13 cellular contexts compared by ENCODE assay signal in the genomic region with DNA sequence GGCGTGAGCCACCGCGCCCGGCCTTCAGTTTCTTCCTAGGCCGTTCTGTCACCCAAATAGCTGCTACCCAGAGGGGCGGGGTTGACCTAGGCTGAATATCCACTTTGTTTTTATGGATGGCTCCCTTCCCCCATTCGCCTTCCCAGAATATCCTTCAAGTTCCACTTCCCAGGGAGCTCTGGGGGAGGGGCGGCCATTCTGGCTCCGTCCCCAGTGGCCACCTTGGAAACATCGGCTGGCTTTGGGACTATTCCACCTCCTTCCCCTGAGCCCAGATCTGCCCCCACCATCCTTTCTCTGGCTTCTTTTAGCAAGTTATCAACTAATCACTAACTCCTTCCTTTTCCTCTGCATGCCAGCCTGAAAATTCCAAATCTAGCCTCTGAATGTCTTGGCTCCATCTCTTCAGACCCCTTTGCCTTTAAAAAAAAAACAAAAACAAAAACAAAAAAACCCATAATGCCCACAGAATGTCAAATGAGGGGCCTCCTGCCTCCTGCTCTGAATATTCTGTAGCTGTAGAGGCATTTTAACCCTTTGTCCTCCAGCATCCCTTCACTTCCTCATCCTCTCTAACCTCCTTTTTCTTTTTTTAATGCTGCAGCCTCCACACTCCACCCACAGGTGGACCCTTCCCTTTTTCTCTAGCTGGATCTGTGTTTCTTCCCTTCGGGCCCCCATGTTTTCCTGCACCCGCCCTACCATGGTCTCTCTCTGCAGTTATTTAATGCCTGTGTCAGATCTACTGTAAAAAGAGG. TPM values are rescaled to one million over a fixed set of nuclear protein-coding genes. Genes with fewer than 3 reads are reported as not detected.
A peak's percentile ranks its signal among the peaks of the same experiment; 100 is the strongest.
DNase-seq lines count a peak whose midpoint lies in the region; ATAC-seq and TF ChIP-seq lines count a peak whose summit lies in the region.
"Had no signal": no experiment of that assay in that cellular context is flagged by ENCODE, and none has a peak within 500 bp of the region (broad histone marks: within the 10 kb centered on the region; RNA-seq: fewer than 3 reads in every experiment).

No MANE protein-coding gene starts in this region.

- CTCF ChIA-PET in T-cell (lab: Charles Lee): no interaction called here

- no peak overlapping the region for H2BK120ac ChIP-seq in mesenchymal stem cell (ENCODE audit: low read depth, low read length)

- no peak overlapping the region for H3K14ac ChIP-seq in mesenchymal stem cell (ENCODE audit: low read length in 2 of 2)

- H3K36me3 Mint-ChIP-seq in T-cell: no peaks in the 10 kb centered on the region

- TF ChIP-seq POLR2A in transverse colon (IDR thresholded peaks at IDR 0.05): no peak

- no peak overlapping the region for H3K4me3 Mint-ChIP-seq in T-cell
- H3K4me3 Mint-ChIP-seq: activated CD8-positive, alpha-beta T cell treated with anti-CD3 and anti-CD28 coated beads for 36 hours had no signal

- H4K8ac ChIP-seq in mesenchymal stem cell (ENCODE audit: low read length): no peak overlapping the region

- peaks cover 0 to 12% of the 10 kb centered on the region in 2 donors for H3K27me3 Mint-ChIP-seq in T-cell

- H3K79me1 ChIP-seq in mesenchymal stem cell (replicated peaks; ENCODE audit: low read length, poor library complexity, severe bottlenecking): no peaks in the 10 kb centered on the region

- no peak overlapping the region for H2BK5ac ChIP-seq in mesenchymal stem cell (ENCODE audit: low read depth, low read length, poor library complexity, severe bottlenecking)

- DNase-seq in SK-N-DZ (ENCODE audit: low spot score): peak; percentile 47
- peak; percentile 74 for DNase-seq in globus pallidus (ENCODE audit: low spot score)
- DNase-seq in mesenchymal stem cell: peak; percentile 28
- peak; percentile 12 for DNase-seq in transverse colon
- DNase-seq in T-cell: no peak
- no peak for DNase-seq in KG1 (lab: John Stamatoyannopoulos, UW)
- no peak for DNase-seq in activated effector memory CD4-positive, alpha-beta T cell treated with anti-CD3 and anti-CD28 coated beads, Interleukin-2, amount 50 U/mL, for 16 hours
- DNase-seq: activated CD8-positive, alpha-beta T cell treated with anti-CD3 and anti-CD28 coated beads for 36 hours; foreskin fibroblast; NCI-H1436; occipital lobe; SHP77 had no signal

- no peak for TF ChIP-seq CTCF in transverse colon (IDR thresholded peaks at IDR 0.05)

- H3K27me3 ChIP-seq in mesenchymal stem cell (ENCODE audit: control insufficient read depth in 1 of 2, insufficient read depth in 1 of 2, low read length in 2 of 2) (peaks cover 40 to 45% of the 10 kb centered on the region in 2 experiments), transverse colon (peaks cover 13% of the 10 kb centered on the region)

- TF ChIP-seq EP300 in transverse colon (IDR thresholded peaks at IDR 0.05; ENCODE audit: low read depth): no peak

- intact Hi-C loops in transverse colon (cut with DNase I; ENCODE audit: low total_unique reads): no loop called here

- no peak overlapping the region for H4K91ac ChIP-seq in mesenchymal stem cell (ENCODE audit: low read length)

- no peak overlapping the region for H3K23ac ChIP-seq in mesenchymal stem cell (ENCODE audit: low read length in 2 of 2)

- H3K4me1 ChIP-seq in mesenchymal stem cell (ENCODE audit: control insufficient read depth, insufficient read depth, low read depth, low read length) (peaks cover 3% of the 10 kb centered on the region), transverse colon (peaks cover 0 to 7% (median 0%) of the 10 kb centered on the region in 4 donors)

- no peak overlapping the region for H2BK15ac ChIP-seq in mesenchymal stem cell (ENCODE audit: low read depth, poor library complexity, severe bottlenecking)

- H3K4me2 ChIP-seq in mesenchymal stem cell (ENCODE audit: low read length, poor library complexity, severe bottlenecking): no peak overlapping the region

- H3K36me3 ChIP-seq in mesenchymal stem cell (ENCODE audit: control insufficient read depth in 1 of 2, insufficient read depth in 2 of 2, low read depth in 1 of 2, low read length in 2 of 2) (no peaks in the 10 kb centered on the region), transverse colon (no peaks in the 10 kb centered on the region)

- no peak overlapping the region for H3K27ac Mint-ChIP-seq in T-cell
- H3K27ac Mint-ChIP-seq: activated CD8-positive, alpha-beta T cell treated with anti-CD3 and anti-CD28 coated beads for 36 hours had no signal

- ATAC-seq in T-cell (replicated peaks in 1 of 4): no peak
- ATAC-seq: activated CD8-positive, alpha-beta T cell treated with anti-CD3 and anti-CD28 coated beads for 36 hours had no signal

- no peaks in the 10 kb centered on the region for H3K9me3 ChIP-seq in mesenchymal stem cell (ENCODE audit: control insufficient read depth, low read length)
- H3K9me3 ChIP-seq in transverse colon: no peaks in the 10 kb centered on the region

- no peak overlapping the region for H3K4me3 ChIP-seq in mesenchymal stem cell (ENCODE audit: insufficient read depth in 1 of 2, low read depth in 1 of 2, low read length in 2 of 2)
- H3K4me3 ChIP-seq in transverse colon: no peak overlapping the region

- no peak overlapping the region for H3K18ac ChIP-seq in mesenchymal stem cell (ENCODE audit: low read depth in 1 of 2, low read length in 2 of 2)

- H3K9me3 Mint-ChIP-seq in T-cell: no peaks in the 10 kb centered on the region
- H3K9me3 Mint-ChIP-seq: activated CD8-positive, alpha-beta T cell treated with anti-CD3 and anti-CD28 coated beads for 36 hours had no signal

- no peak overlapping the region for H3K4ac ChIP-seq in mesenchymal stem cell (ENCODE audit: low read depth in 1 of 2, low read length in 2 of 2)

- WGBS in mesenchymal stem cell: 18% methylated on average over 10 of the region's 12 CpGs
- 55 to 63% methylated on average over 3 to 12 of the region's 12 CpGs for WGBS in transverse colon (ENCODE audit: low coverage in 1 of 2), 2 donors

- peaks cover 0 to 7% (median 0%) of the 10 kb centered on the region in 3 donors for H3K4me1 Mint-ChIP-seq in T-cell

- no peak overlapping the region for H3K27ac ChIP-seq in mesenchymal stem cell (ENCODE audit: low read length, poor library complexity, severe bottlenecking)
- H3K27ac ChIP-seq in transverse colon: peak overlapping the region in 1 of 4 donors; percentile 18

- no peak overlapping the region for H2BK12ac ChIP-seq in mesenchymal stem cell (ENCODE audit: low read length in 2 of 2)

- H2AFZ ChIP-seq in mesenchymal stem cell (ENCODE audit: low read depth, low read length): no peak overlapping the region

- H3K9ac ChIP-seq in mesenchymal stem cell (ENCODE audit: low read length): no peak overlapping the region

- POLR2A ChIA-PET in T-cell (lab: Charles Lee): no interaction called here

- H2AK5ac ChIP-seq in mesenchymal stem cell (ENCODE audit: low read length, severe bottlenecking): no peak overlapping the region

- in situ Hi-C loops in transverse colon (cut with MboI; ENCODE audit: low pct_ligation_motif_present in 1 of 4, low pct_unique_long_range_greater_than_20kb in 1 of 4, low sequenced_read_pairs in 3 of 4): no loop called here

RNA-seq across cellular contexts. Expression of gene ATP1B2, which starts 6.4 kb away (rescaled TPM):
- polyA plus RNA-seq in SK-N-DZ (2014; cell fraction: cytosol; rRNA removed): 0.25 and 0.28 TPM in 2 replicates
- polyA plus RNA-seq in SK-N-DZ (2014; cell fraction: nucleus; rRNA removed): 0.85 and 1.2 TPM in 2 replicates
- 0.35 TPM for polyA plus RNA-seq in mesenchymal stem cell (2013, experiment 1 of 2)
- 0.36 TPM for polyA plus RNA-seq in mesenchymal stem cell (2013, experiment 2 of 2)
- 10 to 100 TPM in 1 of 4 donors, 1 to 10 TPM in 1, under 1 TPM in 2; 0.40 to 20.6 (median 2.3) TPM for total RNA-seq in transverse colon
- total RNA-seq in T-cell: under 1 TPM in 4 of 5 donors, not detected in 1; 0.07 to 0.57 (median 0.43) TPM
- total RNA-seq: H4 had no signal

RNA-seq across cellular contexts. Expression of gene SHBG, which starts 27.2 kb away (rescaled TPM):
- not detected in 2 replicates for polyA plus RNA-seq in SK-N-DZ (2014; cell fraction: cytosol; rRNA removed)
- polyA plus RNA-seq in SK-N-DZ (2014; cell fraction: nucleus; rRNA removed): not detected in 2 replicates
- 0.58 TPM for polyA plus RNA-seq in mesenchymal stem cell (2013, experiment 1 of 2)
- 0.55 TPM for polyA plus RNA-seq in mesenchymal stem cell (2013, experiment 2 of 2)
- total RNA-seq in transverse colon (under 1 TPM in 2 of 4 donors, not detected in 2; 0.32 to 0.41 TPM), T-cell (not detected)
- total RNA-seq: activated CD8-positive, alpha-beta T cell treated with anti-CD3 and anti-CD28 coated beads for 36 hours; H4; occipital lobe had no signal

RNA-seq across cellular contexts. Expression of gene SAT2, which starts 29.5 kb away (rescaled TPM):
- 39.1 and 41.5 TPM in 2 replicates for polyA plus RNA-seq in SK-N-DZ (2014; cell fraction: cytosol; rRNA removed)
- polyA plus RNA-seq in SK-N-DZ (2014; cell fraction: nucleus; rRNA removed): 123 and 125 TPM in 2 replicates
- polyA plus RNA-seq in mesenchymal stem cell (2013, experiment 1 of 2): 139 TPM
- polyA plus RNA-seq in mesenchymal stem cell (2013, experiment 2 of 2): 137 TPM
- total RNA-seq in transverse colon (100 to 1,000 TPM in 1 of 4 donors, 10 to 100 TPM in 3; 21.7 to 106 (median 67.7) TPM), T-cell (10 to 100 TPM; 53.2 to 68.8 (median 58.5) TPM)

RNA-seq across cellular contexts. Expression of gene TP53, which starts 30.2 kb away (rescaled TPM):
- 82.1 and 97.5 TPM in 2 replicates for polyA plus RNA-seq in SK-N-DZ (2014; cell fraction: cytosol; rRNA removed)
- polyA plus RNA-seq in SK-N-DZ (2014; cell fraction: nucleus; rRNA removed): 37.3 and 40.5 TPM in 2 replicates
- polyA plus RNA-seq in mesenchymal stem cell (2013, experiment 1 of 2): 101 TPM
- 96.0 TPM for polyA plus RNA-seq in mesenchymal stem cell (2013, experiment 2 of 2)
- total RNA-seq in transverse colon (10 to 100 TPM; 27.9 to 49.7 (median 31.7) TPM), T-cell (100 to 1,000 TPM in 2 of 5 donors, 10 to 100 TPM in 3; 65.1 to 108 (median 93.5) TPM)

RNA-seq across cellular contexts. Expression of gene WRAP53, which starts 31.1 kb away (rescaled TPM):
- polyA plus RNA-seq in SK-N-DZ (2014; cell fraction: cytosol; rRNA removed): 48.4 and 50.3 TPM in 2 replicates
- polyA plus RNA-seq in SK-N-DZ (2014; cell fraction: nucleus; rRNA removed): 58.4 and 68.1 TPM in 2 replicates
- 5.0 TPM for polyA plus RNA-seq in mesenchymal stem cell (2013, experiment 1 of 2)
- 4.3 TPM for polyA plus RNA-seq in mesenchymal stem cell (2013, experiment 2 of 2)
- total RNA-seq in transverse colon (10 to 100 TPM in 1 of 4 donors, 1 to 10 TPM in 3; 3.7 to 33.0 (median 6.0) TPM), T-cell (10 to 100 TPM in 3 of 5 donors, 1 to 10 TPM in 2; 8.0 to 14.6 (median 13.1) TPM)

Comparison
In these comparisons a context has a peak if more than half of its experiments do, and no peak if none do; other contexts are left out.
1. DNase-seq: peak in SK-N-DZ (single experiment), globus pallidus (single experiment), mesenchymal stem cell (single experiment) and transverse colon (single experiment); none in T-cell (0 of 34), KG1 (single experiment) and activated effector memory CD4-positive, alpha-beta T cell treated with anti-CD3 and anti-CD28 coated beads, Interleukin-2, amount 50 U/mL, for 16 hours (single experiment).